Comparison of ENCODE assay signal across 8 cellular contexts in genomic region chr17:68197091-68197996, GRCh38.
A peak's percentile ranks its signal among the peaks of the same experiment; 100 is the strongest.
DNase-seq lines count a peak whose midpoint lies in the region; ATAC-seq and TF ChIP-seq lines count a peak whose summit lies in the region.

No MANE protein-coding gene starts in this region.

- POLR2A ChIA-PET in HEK293T (lab: Yijun Ruan, JAX) = interaction anchor here (1.4 kb wide), 1 partner anchor 50 kb away, joined by 5 read pairs; the partner anchor contains the start of gene AMZ2

- H3K9me3 ChIP-seq in tibial artery = no peaks in the 10 kb centered on the region

- TF ChIP-seq CTCF in tibial artery (IDR thresholded peaks at IDR 0.05) = no peak

- intact Hi-C loops in tibial artery (cut with DNase I; ENCODE audit: low total_unique reads) = no loop called here

- H3K9me3 Mint-ChIP-seq in activated naive CD4-positive, alpha-beta T cell treated with anti-CD3 and anti-CD28 coated beads, Interleukin-2, amount 10 ng/mL, durations not matched to agents 7 days and 5 days = no peaks in the 10 kb centered on the region

- H3K4me1 Mint-ChIP-seq in activated naive CD4-positive, alpha-beta T cell treated with anti-CD3 and anti-CD28 coated beads, Interleukin-2, amount 10 ng/mL, durations not matched to agents 7 days and 5 days = peaks cover 44% of the 10 kb centered on the region

- peaks cover 0 to 65% of the 10 kb centered on the region in 2 donors for H3K27me3 ChIP-seq in tibial artery

- no peak for ATAC-seq in HG03565 (IDR thresholded peaks at IDR 0.05; ENCODE audit: unreplicated experiment)

- H3K27ac ChIP-seq in tibial artery = no peak overlapping the region

- no peak overlapping the region for H3K27ac Mint-ChIP-seq in activated naive CD4-positive, alpha-beta T cell treated with anti-CD3 and anti-CD28 coated beads, Interleukin-2, amount 10 ng/mL, durations not matched to agents 7 days and 5 days

- H3K27me3 Mint-ChIP-seq in activated naive CD4-positive, alpha-beta T cell treated with anti-CD3 and anti-CD28 coated beads, Interleukin-2, amount 10 ng/mL, durations not matched to agents 7 days and 5 days = peaks cover 86% of the 10 kb centered on the region

- H3K36me3 ChIP-seq in tibial artery = no peaks in the 10 kb centered on the region

- DNase-seq in stimulated activated CD4-positive, alpha-beta T cell treated with anti-CD3 and anti-CD28 coated beads, Interleukin-12 subunit alpha, Interleukin-12 subunit beta, amount 100 ng/mL, for 4 hours = peak; percentile 36
- DNase-seq in stimulated activated CD4-positive, alpha-beta T cell treated with anti-CD3 and anti-CD28 coated beads, Interleukin-2, amount 100 ng/mL, for 48 hours = no peak
- DNase-seq in activated naive CD4-positive, alpha-beta T cell treated with anti-CD3 and anti-CD28 coated beads, Interleukin-2, amount 10 ng/mL, durations not matched to agents 7 days and 5 days = peak; percentile 51
- DNase-seq in left kidney (ENCODE audit: low read depth, low spot score) (peak; percentile 69), tibial artery (no peak), SKM-1 treated with dmso at 0.1 percent for 144 hours (lab: John Stamatoyannopoulos, UW; ENCODE audit: unreplicated experiment) (no peak), HEK293T (ENCODE audit: extremely low spot score) (no peak)

- CTCF ChIA-PET in activated naive CD4-positive, alpha-beta T cell treated with anti-CD3 and anti-CD28 coated beads, Interleukin-2, amount 10 ng/mL, durations not matched to agents 7 days and 5 days (lab: Charles Lee) = interaction anchor here (0.7 to 8.3 kb wide), 3 partner anchors 14 to 29 kb away, joined by 3 to 104 read pairs (median 94); no protein-coding TSS in a partner anchor
- CTCF ChIA-PET in HEK293T (lab: Yijun Ruan, JAX) = no interaction called here

- peaks cover 0 to 53% (median 52%) of the 10 kb centered on the region in 4 donors for H3K4me1 ChIP-seq in tibial artery

- H3K36me3 Mint-ChIP-seq in activated naive CD4-positive, alpha-beta T cell treated with anti-CD3 and anti-CD28 coated beads, Interleukin-2, amount 10 ng/mL, durations not matched to agents 7 days and 5 days = no peaks in the 10 kb centered on the region

- no peak overlapping the region for H3K4me3 Mint-ChIP-seq in activated naive CD4-positive, alpha-beta T cell treated with anti-CD3 and anti-CD28 coated beads, Interleukin-2, amount 10 ng/mL, durations not matched to agents 7 days and 5 days

- peak overlapping the region; percentile 15 to 45 for H3K4me3 ChIP-seq in tibial artery

TF ChIP-seq in HEK293T, 16 proteins besides CTCF, POLR2A, EP300 and RAD21:
- TF ChIP-seq BHLHE40 (IDR thresholded peaks at IDR 0.05; ENCODE audit: borderline replicate concordance) (no peak), CTBP1 (IDR thresholded peaks at IDR 0.05; ENCODE audit: borderline replicate concordance) (no peak), ARNT (IDR thresholded peaks at IDR 0.05) (no peak), SP1 (IDR thresholded peaks at IDR 0.05) (no peak)

Comparison
In these comparisons a context has a peak if more than half of its experiments do, and no peak if none do; other contexts are left out.
1. DNase-seq: peak in stimulated activated CD4-positive, alpha-beta T cell treated with anti-CD3 and anti-CD28 coated beads, Interleukin-12 subunit alpha, Interleukin-12 subunit beta, amount 100 ng/mL, for 4 hours (single experiment), activated naive CD4-positive, alpha-beta T cell treated with anti-CD3 and anti-CD28 coated beads, Interleukin-2, amount 10 ng/mL, durations not matched to agents 7 days and 5 days (single experiment) and left kidney (single experiment); none in stimulated activated CD4-positive, alpha-beta T cell treated with anti-CD3 and anti-CD28 coated beads, Interleukin-2, amount 100 ng/mL, for 48 hours (0 of 2), tibial artery (0 of 2), SKM-1 treated with dmso at 0.1 percent for 144 hours (single experiment) and HEK293T (single experiment).